Comparison of ENCODE assay signal across 12 cellular contexts in genomic region chr21:45301521-45302081, GRCh38. TPM values are rescaled to one million over a fixed set of nuclear protein-coding genes. Genes with fewer than 3 reads are reported as not detected.
DNase-seq lines count a peak whose midpoint lies in the region; ATAC-seq and TF ChIP-seq lines count a peak whose summit lies in the region.
"Had no signal": no experiment of that assay in that cellular context is flagged by ENCODE, and none has a peak within 500 bp of the region (broad histone marks: within the 10 kb centered on the region; RNA-seq: fewer than 3 reads in every experiment).

No MANE protein-coding gene starts in this region.

- H3K18ac ChIP-seq in neuronal stem cell (ENCODE audit: low read length): peak overlapping the region; percentile 88

- H2BK15ac ChIP-seq in neuronal stem cell (ENCODE audit: low read length): peak overlapping the region; percentile 83

- peak overlapping the region; percentile 53 for H3K9ac ChIP-seq in neuronal stem cell (ENCODE audit: low read depth, low read length, poor library complexity)

- TF ChIP-seq POLR2A in heart left ventricle (IDR thresholded peaks at IDR 0.05): no peak

- peak overlapping the region; percentile 62 for H2BK5ac ChIP-seq in neuronal stem cell (ENCODE audit: low read length)

- intact Hi-C loops in heart left ventricle (cut with DNase I): loop anchor here in 5 of 10 donors (5.0 to 10.0 kb wide), 3 partner anchors 53 to 61 kb away; no protein-coding TSS in a partner anchor
- intact Hi-C loops in left ventricle myocardium superior (cut with micrococcal nuclease): no loop called here
- intact Hi-C loops in upper lobe of right lung (cut with DNase I): no loop called here

- 82 to 90% (median 85%) methylated on average over 9 to 20 of the region's 20 CpGs for WGBS in heart left ventricle, 4 donors
- WGBS in neuronal stem cell (ENCODE audit: extremely low coverage in 2 of 2, insufficient read length in 2 of 2, insufficient replicate concordance in 1 of 2), 2 donors: no CpG with 5 or more reads among the region's 20 CpGs

- H3K14ac ChIP-seq in neuronal stem cell (ENCODE audit: low read length): peak overlapping the region; percentile 79

- H4K91ac ChIP-seq in neuronal stem cell (ENCODE audit: low read depth, low read length, poor library complexity): peak overlapping the region; percentile 24

- peak overlapping the region; percentile 55 for H4K8ac ChIP-seq in neuronal stem cell (ENCODE audit: low read depth, low read length)

- H3K36me3 ChIP-seq in heart left ventricle (no peaks in the 10 kb centered on the region), neuronal stem cell (replicated peaks in 1 of 2; ENCODE audit: control insufficient read depth in 2 of 2, insufficient read depth in 2 of 2, low read length in 2 of 2) (no peaks in the 10 kb centered on the region), upper lobe of right lung (no peaks in the 10 kb centered on the region)
- H3K36me3 ChIP-seq in effector memory CD4-positive, alpha-beta T cell (ENCODE audit: control insufficient read depth, insufficient read depth, low read length): no peaks in the 10 kb centered on the region

- H3K4me1 ChIP-seq in heart left ventricle (peaks cover 15 to 62% (median 44%) of the 10 kb centered on the region in 12 donors), neuronal stem cell (ENCODE audit: control insufficient read depth in 2 of 2, insufficient read depth in 1 of 2, low read depth in 1 of 2, low read length in 2 of 2) (peaks cover 7 to 12% of the 10 kb centered on the region in 2 donors), upper lobe of right lung (peaks cover 37% of the 10 kb centered on the region)
- H3K4me1 ChIP-seq in effector memory CD4-positive, alpha-beta T cell (ENCODE audit: control insufficient read depth, insufficient read depth, low read length, poor library complexity, severe bottlenecking): peaks cover 14% of the 10 kb centered on the region

- ATAC-seq in heart left ventricle: no peak
- no peak for ATAC-seq in left ventricle myocardium superior
- no peak for ATAC-seq in upper lobe of right lung
- no peak for ATAC-seq in GM19395 (IDR thresholded peaks at IDR 0.05; ENCODE audit: unreplicated experiment)

- no peak overlapping the region for H3K4me3 ChIP-seq in heart left ventricle
- H3K4me3 ChIP-seq in effector memory CD4-positive, alpha-beta T cell (ENCODE audit: insufficient read depth, low read depth, low read length, poor library complexity, severe bottlenecking): no peak overlapping the region
- no peak overlapping the region for H3K4me3 ChIP-seq in neuronal stem cell (ENCODE audit: low read length in 2 of 2)
- no peak overlapping the region for H3K4me3 ChIP-seq in upper lobe of right lung

- H3K4ac ChIP-seq in neuronal stem cell (ENCODE audit: low read length): no peak overlapping the region

- H2AFZ ChIP-seq in neuronal stem cell (ENCODE audit: low read length): peak overlapping the region; percentile 59

- H3K79me1 ChIP-seq in neuronal stem cell (ENCODE audit: low read depth, low read length): peaks cover 3% of the 10 kb centered on the region

- H3K9me3 ChIP-seq in heart left ventricle: peaks cover 0 to 2% (median 0%) of the 10 kb centered on the region in 12 donors
- no peaks in the 10 kb centered on the region for H3K9me3 ChIP-seq in effector memory CD4-positive, alpha-beta T cell (ENCODE audit: control insufficient read depth, low read length)
- peaks cover 2 to 5% of the 10 kb centered on the region in 2 donors for H3K9me3 ChIP-seq in neuronal stem cell (replicated peaks in 1 of 2; ENCODE audit: control insufficient read depth in 2 of 2, insufficient read depth in 1 of 2, low read depth in 1 of 2, low read length in 2 of 2)
- H3K9me3 ChIP-seq in upper lobe of right lung: no peaks in the 10 kb centered on the region

- peak overlapping the region; percentile 63 for H3K23ac ChIP-seq in neuronal stem cell (ENCODE audit: low read depth, low read length, poor library complexity)

- peak overlapping the region; percentile 97 for H2AK5ac ChIP-seq in neuronal stem cell (ENCODE audit: low read depth, low read length)

- TF ChIP-seq CTCF in heart left ventricle (IDR thresholded peaks at IDR 0.05): no peak
- TF ChIP-seq CTCF in upper lobe of right lung (IDR thresholded peaks at IDR 0.05): no peak

- no peak overlapping the region for H3K4me2 ChIP-seq in neuronal stem cell (ENCODE audit: insufficient read depth, low read length, poor library complexity, severe bottlenecking)

- no peak overlapping the region for H2BK120ac ChIP-seq in neuronal stem cell (ENCODE audit: low read depth, low read length)

- no peaks in the 10 kb centered on the region for H3K27me3 ChIP-seq in heart left ventricle
- H3K27me3 ChIP-seq in effector memory CD4-positive, alpha-beta T cell (replicated peaks; ENCODE audit: control insufficient read depth, insufficient read depth, low read length, poor library complexity, severe bottlenecking): no peaks in the 10 kb centered on the region
- H3K27me3 ChIP-seq in neuronal stem cell (ENCODE audit: control insufficient read depth in 3 of 3, insufficient read depth in 3 of 3, low read depth in 1 of 3, low read length in 3 of 3): peaks cover 0 to 3% (median 0%) of the 10 kb centered on the region in 3 experiments
- no peaks in the 10 kb centered on the region for H3K27me3 ChIP-seq in upper lobe of right lung

- H2BK12ac ChIP-seq in neuronal stem cell (ENCODE audit: low read length): peak overlapping the region; percentile 54

- DNase-seq in heart left ventricle: peak in 1 of 5 donors; percentile 60
- DNase-seq in left ventricle myocardium superior: no peak
- DNase-seq in effector memory CD4-positive, alpha-beta T cell: no peak
- DNase-seq in neuronal stem cell (ENCODE audit: low spot score): no peak
- peak; percentile 58 for DNase-seq in upper lobe of right lung
- no peak for DNase-seq in SHP77 (lab: John Stamatoyannopoulos, UW)
- no peak for DNase-seq in medulla oblongata (ENCODE audit: extremely low spot score)
- DNase-seq: effector CD8-positive, alpha-beta T cell; hypothalamus; NCI-H524 treated with DMSO at 0.1 percent for 48 hours; SHP77 treated with DMSO at 0.1 percent for 48 hours had no signal

- H3K27ac ChIP-seq in heart left ventricle: peak overlapping the region; percentile 58 to 98 (median 88)
- H3K27ac ChIP-seq in effector memory CD4-positive, alpha-beta T cell (ENCODE audit: insufficient read depth, low read length, poor library complexity, severe bottlenecking): peak overlapping the region; percentile 65
- H3K27ac ChIP-seq in neuronal stem cell (replicated peaks; ENCODE audit: low read length): no peak overlapping the region
- peak overlapping the region; percentile 87 for H3K27ac ChIP-seq in upper lobe of right lung

RNA-seq across cellular contexts. Expression of gene POFUT2, which starts 13.9 kb away (rescaled TPM):
- total RNA-seq in heart left ventricle: 10 to 100 TPM; 10.8 to 22.0 (median 18.5) TPM
- 10 to 100 TPM; 14.1 to 25.8 TPM for polyA plus RNA-seq in heart left ventricle
- 15.7 TPM for total RNA-seq in left ventricle myocardium superior
- polyA plus RNA-seq in neuronal stem cell (2013, experiment 1 of 2): 33.3 TPM
- 32.4 TPM for polyA plus RNA-seq in neuronal stem cell (2013, experiment 2 of 2)
- 29.0 TPM for total RNA-seq in upper lobe of right lung
